12 cellular contexts compared by ENCODE assay signal in genomic region chr1:218479436-218480115, GRCh38.
A peak's percentile ranks its signal among the peaks of the same experiment; 100 is the strongest.
DNase-seq lines count a peak whose midpoint lies in the region; TF ChIP-seq lines count a peak whose summit lies in the region.
"Had no signal": no experiment of that assay in that cellular context is flagged by ENCODE, and none has a peak within 500 bp of the region (broad histone marks: within the 10 kb centered on the region; RNA-seq: fewer than 3 reads in every experiment).

No MANE protein-coding gene starts in this region.

- H3K27ac ChIP-seq in coronary artery (peak overlapping the region; percentile 65 to 82), tibial artery (peak overlapping the region; percentile 51 to 56), adrenal gland (peak overlapping the region in 2 of 5 donors; percentile 23 to 31)
- H3K27ac ChIP-seq: thyroid gland had no signal

- H3K27me3 ChIP-seq in tibial artery, result no peaks in the 10 kb centered on the region
- no peaks in the 10 kb centered on the region for H3K27me3 ChIP-seq in adrenal gland
- H3K27me3 ChIP-seq: thyroid gland had no signal

- TF ChIP-seq CTCF in coronary artery (IDR thresholded peaks at IDR 0.05), result no peak
- TF ChIP-seq CTCF in tibial artery (IDR thresholded peaks at IDR 0.05), result no peak
- no peak for TF ChIP-seq CTCF in adrenal gland (IDR thresholded peaks at IDR 0.05)

- DNase-seq in M059J (ENCODE audit: low read depth), result peak; percentile 95
- DNase-seq in coronary artery (ENCODE audit: low spot score), result no peak
- peak; percentile 77 for DNase-seq in kidney glomerular epithelial cell (lab: John Stamatoyannopoulos, UW)
- DNase-seq in tibial artery, result no peak
- DNase-seq in Kasumi-1 (lab: John Stamatoyannopoulos, UW), result no peak
- DNase-seq in effector CD8-positive, alpha-beta T cell (lab: John Stamatoyannopoulos, UW), result no peak
- no peak for DNase-seq in NCI-H2029 (lab: John Stamatoyannopoulos, UW)
- no peak for DNase-seq in adrenal gland
- DNase-seq: KG1, mesendoderm, NCI-H774, thyroid gland had no signal

- H3K4me1 ChIP-seq in tibial artery (peaks cover 0 to 65% (median 45%) of the 10 kb centered on the region in 4 donors), adrenal gland (replicated peaks in 1 of 2) (no peaks in the 10 kb centered on the region)
- H3K4me1 ChIP-seq: thyroid gland had no signal

- no peak for TF ChIP-seq POLR2A in adrenal gland (IDR thresholded peaks at IDR 0.05)

- WGBS in adrenal gland, 4 donors, result 57 to 77% (median 72%) methylated on average over 1 of the region's 1 CpG

- no peaks in the 10 kb centered on the region for H3K9me3 ChIP-seq in tibial artery
- no peaks in the 10 kb centered on the region for H3K9me3 ChIP-seq in adrenal gland (replicated peaks in 1 of 3)
- H3K9me3 ChIP-seq: thyroid gland had no signal

- H3K36me3 ChIP-seq in tibial artery, result no peaks in the 10 kb centered on the region
- no peaks in the 10 kb centered on the region for H3K36me3 ChIP-seq in adrenal gland (replicated peaks in 1 of 2)
- H3K36me3 ChIP-seq: thyroid gland had no signal

- H3K4me3 ChIP-seq in coronary artery (no peak overlapping the region), tibial artery (no peak overlapping the region), adrenal gland (no peak overlapping the region)
- H3K4me3 ChIP-seq: thyroid gland had no signal

- intact Hi-C loops in tibial artery (cut with DNase I; ENCODE audit: low total_unique reads) (no loop called here), adrenal gland (cut with DNase I) (no loop called here)

Comparison
In these comparisons a context has a peak if more than half of its experiments do, and no peak if none do; other contexts are left out.
1. DNase-seq: peak in M059J (single experiment) and kidney glomerular epithelial cell (single experiment); none in coronary artery (single experiment), tibial artery (0 of 2), Kasumi-1 (0 of 2), effector CD8-positive, alpha-beta T cell (single experiment), NCI-H2029 (single experiment) and adrenal gland (0 of 7).